ENCODE assay signal across 8 cellular contexts in the genomic region with DNA sequence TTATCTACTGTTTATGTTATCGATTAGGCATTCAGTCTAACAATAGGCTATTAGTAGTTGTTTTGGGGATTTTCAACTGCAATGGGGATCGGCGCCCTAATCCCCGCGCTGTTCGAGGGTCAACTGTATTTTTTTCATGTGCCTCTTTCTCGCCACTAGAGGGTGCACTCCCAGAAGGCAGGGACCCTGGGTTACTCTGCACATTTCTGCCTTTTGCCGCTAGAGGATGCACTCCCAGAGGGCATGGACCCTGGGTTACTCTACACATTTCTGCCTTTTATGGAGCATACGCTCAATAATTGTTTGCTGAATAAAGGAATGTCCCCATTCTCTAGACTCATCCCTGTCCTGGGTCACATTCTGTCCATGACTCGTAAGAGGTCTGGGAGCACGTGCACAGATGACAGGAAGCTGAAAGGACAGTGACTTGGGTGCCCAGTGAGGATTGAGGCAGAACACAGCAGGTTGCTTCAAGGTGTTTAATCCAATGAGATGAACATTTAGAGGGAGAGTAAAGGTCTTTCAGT. TPM values are rescaled to one million over a fixed set of nuclear protein-coding genes. Genes with fewer than 3 reads are reported as not detected.
DNase-seq lines count a peak whose midpoint lies in the region; ATAC-seq and TF ChIP-seq lines count a peak whose summit lies in the region.

No MANE protein-coding gene starts in this region.

- CTCF ChIA-PET in activated CD8-positive, alpha-beta T cell treated with anti-CD3 and anti-CD28 coated beads for 36 hours (lab: Charles Lee): interaction anchor here (0.5 to 7.5 kb wide), 48 partner anchors 8 to 320 kb away, joined by 3 to 136 read pairs (median 5); partner anchors contain the start of genes CLTA, GLIPR2 and RECK

- POLR2A ChIA-PET in activated CD8-positive, alpha-beta T cell treated with anti-CD3 and anti-CD28 coated beads for 36 hours (lab: Charles Lee): no interaction called here

- no peak overlapping the region for H3K27ac Mint-ChIP-seq in activated CD8-positive, alpha-beta T cell treated with anti-CD3 and anti-CD28 coated beads for 36 hours
- H3K27ac Mint-ChIP-seq in mesothelial cell of epicardium: no peak overlapping the region

- intact Hi-C loops in activated CD8-positive, alpha-beta T cell treated with anti-CD3 and anti-CD28 coated beads for 36 hours (cut with micrococcal nuclease): no loop called here

- H3K36me3 Mint-ChIP-seq in activated CD8-positive, alpha-beta T cell treated with anti-CD3 and anti-CD28 coated beads for 36 hours (ENCODE audit: low read depth): no peaks in the 10 kb centered on the region
- no peaks in the 10 kb centered on the region for H3K36me3 Mint-ChIP-seq in mesothelial cell of epicardium

- no peak overlapping the region for H3K4me3 Mint-ChIP-seq in activated CD8-positive, alpha-beta T cell treated with anti-CD3 and anti-CD28 coated beads for 36 hours
- no peak overlapping the region for H3K4me3 Mint-ChIP-seq in mesothelial cell of epicardium

- peak; percentile 99 for TF ChIP-seq CTCF in activated CD8-positive, alpha-beta T cell treated with anti-CD3 and anti-CD28 coated beads for 36 hours (IDR thresholded peaks at IDR 0.05)
- TF ChIP-seq CTCF in mesothelial cell of epicardium (IDR thresholded peaks at IDR 0.05; ENCODE audit: unreplicated experiment): peak; percentile 92

- ATAC-seq in HG03378 (IDR thresholded peaks at IDR 0.05; ENCODE audit: unreplicated experiment) (peak; percentile 49), esophagus mucosa (no peak)
- ATAC-seq in activated CD8-positive, alpha-beta T cell treated with anti-CD3 and anti-CD28 coated beads for 36 hours: peak; percentile 99

- peaks cover 13% of the 10 kb centered on the region for H3K4me1 Mint-ChIP-seq in activated CD8-positive, alpha-beta T cell treated with anti-CD3 and anti-CD28 coated beads for 36 hours (ENCODE audit: low read depth)
- no peaks in the 10 kb centered on the region for H3K4me1 Mint-ChIP-seq in mesothelial cell of epicardium

- DNase-seq in EL: peak; percentile 83
- peak; percentile 74 for DNase-seq in NCI-H69 (lab: John Stamatoyannopoulos, UW)
- peak; percentile 83 for DNase-seq in activated CD8-positive, alpha-beta T cell treated with anti-CD3 and anti-CD28 coated beads for 36 hours
- peak; percentile 54 for DNase-seq in effector CD8-positive, alpha-beta T cell (lab: John Stamatoyannopoulos, UW)
- DNase-seq in mesothelial cell of epicardium (ENCODE audit: low spot score in 2 of 2, unreplicated experiment in 2 of 2): peak in 1 of 2 experiments; percentile 64
- peak; percentile 42 for DNase-seq in stimulated activated CD8-positive, alpha-beta memory T cell treated with anti-CD3 and anti-CD28 coated beads, Interleukin-7, amount 100 ng/mL, for 24 hours (ENCODE audit: low read depth)

- peaks cover 28% of the 10 kb centered on the region for H3K27me3 Mint-ChIP-seq in activated CD8-positive, alpha-beta T cell treated with anti-CD3 and anti-CD28 coated beads for 36 hours
- H3K27me3 Mint-ChIP-seq in mesothelial cell of epicardium (ENCODE audit: low read depth): peaks cover 85% of the 10 kb centered on the region

- peaks cover 11% of the 10 kb centered on the region for H3K9me3 Mint-ChIP-seq in activated CD8-positive, alpha-beta T cell treated with anti-CD3 and anti-CD28 coated beads for 36 hours
- peaks cover 10% of the 10 kb centered on the region for H3K9me3 Mint-ChIP-seq in mesothelial cell of epicardium

RNA-seq across cellular contexts. Expression of gene RECK, which starts 27.9 kb away (rescaled TPM):
- 1 to 10 TPM; 5.3 to 6.5 TPM for total RNA-seq in activated CD8-positive, alpha-beta T cell treated with anti-CD3 and anti-CD28 coated beads for 36 hours
- 14.3 to 15.1 TPM (median 14.8 TPM) in 3 replicates for total RNA-seq in mesothelial cell of epicardium
- total RNA-seq in esophagus mucosa: 1.2 TPM

RNA-seq across cellular contexts. Expression of gene OR2S2, which starts 50.9 kb away (rescaled TPM):
- total RNA-seq in activated CD8-positive, alpha-beta T cell treated with anti-CD3 and anti-CD28 coated beads for 36 hours: not detected
- total RNA-seq in mesothelial cell of epicardium (not detected in 3 replicates), esophagus mucosa (not detected)
